Comparison of ENCODE assay signal across 11 cellular contexts in the genomic region with DNA sequence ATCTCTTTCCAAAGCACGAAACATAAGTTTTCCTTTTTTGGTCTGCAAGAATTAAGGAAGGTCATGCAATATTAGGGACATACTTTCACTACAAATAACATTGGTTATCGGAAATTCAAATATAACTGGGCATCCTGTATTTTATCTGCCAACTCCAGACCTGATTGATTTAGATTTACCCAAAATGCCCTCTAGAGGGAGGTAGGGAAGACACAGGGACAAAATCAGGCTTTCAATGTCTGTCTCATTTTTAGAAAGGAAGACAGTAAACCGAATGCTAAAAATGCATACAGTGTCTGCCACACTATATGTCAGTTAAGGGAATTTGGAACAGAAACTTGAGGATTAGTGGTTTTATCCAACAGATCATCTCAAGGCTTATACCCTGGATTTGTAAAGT.
DNase-seq lines count a peak whose midpoint lies in the region; ATAC-seq, FAIRE-seq and TF ChIP-seq lines count a peak whose summit lies in the region.
"Had no signal": no experiment of that assay in that cellular context is flagged by ENCODE, and none has a peak within 500 bp of the region (broad histone marks: within the 10 kb centered on the region; RNA-seq: fewer than 3 reads in every experiment).

No MANE protein-coding gene starts in this region.

- no peak for TF ChIP-seq POLR2A in GM12891 (IDR thresholded peaks at IDR 0.05; ENCODE audit: low read depth, low read length)

- H3K36me3 ChIP-seq in WERI-Rb-1 = no peaks in the 10 kb centered on the region
- H3K36me3 ChIP-seq: upper lobe of left lung had no signal

- TF ChIP-seq CTCF in D721Med (IDR thresholded peaks at IDR 0.05; ENCODE audit: insufficient read depth, missing control alignments) (peak; percentile 60), HFFc6 (IDR thresholded peaks at IDR 0.05) (peak; percentile 70), WERI-Rb-1 (IDR thresholded peaks at IDR 0.05; ENCODE audit: low read depth, low read length) (peak; percentile 31; the same call in 1 of the 2 replicates)

- H3K27ac Mint-ChIP-seq in HFFc6 = no peak overlapping the region

- no peak for FAIRE-seq in D721Med (lab: Jason Lieb, UNC)
- no peak for FAIRE-seq in GM12891 (lab: Jason Lieb, UNC)

- ATAC-seq in HG03196 (IDR thresholded peaks at IDR 0.05; ENCODE audit: unreplicated experiment) (no peak), HG02884 (IDR thresholded peaks at IDR 0.05; ENCODE audit: unreplicated experiment) (no peak)

- H3K4me3 ChIP-seq in WERI-Rb-1 (ENCODE audit: low read depth, low read length) = no peak overlapping the region
- H3K4me3 ChIP-seq: upper lobe of left lung had no signal

- H3K27me3 ChIP-seq in WERI-Rb-1 (ENCODE audit: insufficient read depth, low read depth, severe bottlenecking) = peaks cover 12% of the 10 kb centered on the region
- H3K27me3 ChIP-seq: upper lobe of left lung had no signal

- DNase-seq in D721Med (ENCODE audit: insufficient read length, low spot score) (no peak), HFFc6 (no peak), WERI-Rb-1 (no peak), kidney tubule cell (ENCODE audit: low spot score) (peak; percentile 14), amniotic stem cell (lab: John Stamatoyannopoulos, UW) (no peak), GM12891 (ENCODE audit: insufficient read length, low spot score) (no peak)
- DNase-seq: mesendoderm, NCI-H345, upper lobe of left lung had no signal

- no peaks in the 10 kb centered on the region for H3K4me1 Mint-ChIP-seq in HFFc6 (ENCODE audit: low read depth)

- no peak overlapping the region for H3K4me3 Mint-ChIP-seq in HFFc6

- H3K27ac ChIP-seq in WERI-Rb-1 = no peak overlapping the region
- H3K27ac ChIP-seq: upper lobe of left lung had no signal

- H3K36me3 Mint-ChIP-seq in HFFc6 (ENCODE audit: low read depth) = no peaks in the 10 kb centered on the region

- no peaks in the 10 kb centered on the region for H3K9me3 ChIP-seq in WERI-Rb-1 (ENCODE audit: severe bottlenecking)
- H3K9me3 ChIP-seq: upper lobe of left lung had no signal

- no peaks in the 10 kb centered on the region for H3K9me3 Mint-ChIP-seq in HFFc6

- H3K27me3 Mint-ChIP-seq in HFFc6 (ENCODE audit: insufficient read depth) = peaks cover 4% of the 10 kb centered on the region

TF ChIP-seq in GM12891, 5 proteins besides CTCF, POLR2A, EP300 and RAD21:
- TF ChIP-seq POU2F2 (IDR thresholded peaks at IDR 0.05; ENCODE audit: low read depth, low read length) = no peak
- no peak for TF ChIP-seq SPI1 (IDR thresholded peaks at IDR 0.05; ENCODE audit: low read depth, low read length)
- no peak for TF ChIP-seq TAF1 (IDR thresholded peaks at IDR 0.05; ENCODE audit: low read depth, low read length)
- no peak for TF ChIP-seq POLR2AphosphoS5 (IDR thresholded peaks at IDR 0.05; ENCODE audit: low read depth, low read length)
- no peak for TF ChIP-seq PAX5 (IDR thresholded peaks at IDR 0.05; ENCODE audit: insufficient read depth, low read length, severe bottlenecking)
